27 cellular contexts compared by ENCODE assay signal in genomic region chr14:73663548-73664212, GRCh38. TPM values are rescaled to one million over a fixed set of nuclear protein-coding genes. Genes with fewer than 3 reads are reported as not detected.
DNase-seq lines count a peak whose midpoint lies in the region; ATAC-seq and TF ChIP-seq lines count a peak whose summit lies in the region.
"Had no signal": no experiment of that assay in that cellular context is flagged by ENCODE, and none has a peak within 500 bp of the region (broad histone marks: within the 10 kb centered on the region; RNA-seq: fewer than 3 reads in every experiment).

No MANE protein-coding gene starts in this region.

- no peak overlapping the region for H3K4me3 Mint-ChIP-seq in type B pancreatic cell
- H3K4me3 Mint-ChIP-seq: activated CD4-positive, alpha-beta memory T cell treated with anti-CD3 and anti-CD28 coated beads, Interleukin-2, amount 10 ng/mL, durations not matched to agents 7 days and 5 days; CD8-positive, alpha-beta memory T cell; naive thymus-derived CD4-positive, alpha-beta T cell had no signal

- peaks cover 16% of the 10 kb centered on the region for H3K36me3 Mint-ChIP-seq in type B pancreatic cell

- H3K4me1 Mint-ChIP-seq in type B pancreatic cell (ENCODE audit: unreplicated experiment), result peaks cover 6% of the 10 kb centered on the region
- H3K4me1 Mint-ChIP-seq: activated CD4-positive, alpha-beta memory T cell treated with anti-CD3 and anti-CD28 coated beads, Interleukin-2, amount 10 ng/mL, durations not matched to agents 7 days and 5 days; CD8-positive, alpha-beta memory T cell had no signal

- DNase-seq in NCI-H146 treated with DMSO at 0.1 percent for 48 hours (lab: John Stamatoyannopoulos, UW; ENCODE audit: unreplicated experiment), result peak; percentile 1
- no peak for DNase-seq in NCI-H146 (lab: John Stamatoyannopoulos, UW)
- peak; percentile 55 for DNase-seq in NCI-H226
- DNase-seq in kidney tubule cell (ENCODE audit: low spot score), result peak; percentile 13
- no peak for DNase-seq in type B pancreatic cell (ENCODE audit: extremely low spot score, unreplicated experiment)
- DNase-seq in NCI-H2107 treated with DMSO at 0.1 percent for 48 hours (lab: John Stamatoyannopoulos, UW; ENCODE audit: unreplicated experiment), result no peak
- DNase-seq: activated CD4-positive, alpha-beta memory T cell treated with anti-CD3 and anti-CD28 coated beads, Interleukin-2, amount 10 ng/mL, durations not matched to agents 7 days and 5 days; CD8-positive, alpha-beta memory T cell; DMS53; dorsolateral prefrontal cortex; glutamatergic neuron; H7; kidney glomerular epithelial cell; MM.1S; naive thymus-derived CD4-positive, alpha-beta T cell; NCI-H1694; NCI-H2171 treated with DMSO at 0.1 percent for 48 hours; NCI-H526; stimulated activated CD4-positive, alpha-beta T cell treated with anti-CD3 and anti-CD28 coated beads, Interleukin-2, amount 100 ng/mL, for 24 hours; T-helper 2 cell; upper lobe of right lung had no signal

- H3K9me3 Mint-ChIP-seq in type B pancreatic cell, result peaks cover 4% of the 10 kb centered on the region
- H3K9me3 Mint-ChIP-seq: activated CD4-positive, alpha-beta memory T cell treated with anti-CD3 and anti-CD28 coated beads, Interleukin-2, amount 10 ng/mL, durations not matched to agents 7 days and 5 days; CD8-positive, alpha-beta memory T cell had no signal

- H3K27me3 Mint-ChIP-seq in type B pancreatic cell, result no peaks in the 10 kb centered on the region
- H3K27me3 Mint-ChIP-seq: activated CD4-positive, alpha-beta memory T cell treated with anti-CD3 and anti-CD28 coated beads, Interleukin-2, amount 10 ng/mL, durations not matched to agents 7 days and 5 days; CD8-positive, alpha-beta memory T cell; naive thymus-derived CD4-positive, alpha-beta T cell had no signal

- ATAC-seq in HG02571 (IDR thresholded peaks at IDR 0.05; ENCODE audit: unreplicated experiment) (no peak), HG03097 (IDR thresholded peaks at IDR 0.05; ENCODE audit: low FRiP score, unreplicated experiment) (no peak)
- ATAC-seq: naive thymus-derived CD4-positive, alpha-beta T cell; upper lobe of right lung had no signal

- peak overlapping the region; percentile 3 for H3K27ac Mint-ChIP-seq in type B pancreatic cell
- H3K27ac Mint-ChIP-seq: activated CD4-positive, alpha-beta memory T cell treated with anti-CD3 and anti-CD28 coated beads, Interleukin-2, amount 10 ng/mL, durations not matched to agents 7 days and 5 days had no signal

- no peak for TF ChIP-seq CTCF in type B pancreatic cell (conservative IDR thresholded peaks at IDR 0.05)

RNA-seq across cellular contexts. Expression of gene DNAL1, which starts 18.9 kb away (rescaled TPM):
- total RNA-seq in type B pancreatic cell (ENCODE audit: low replicate concordance), result 7.1 and 20.3 TPM in 2 replicates

RNA-seq across cellular contexts. Expression of gene PNMA1, which starts 50.5 kb away (rescaled TPM):
- total RNA-seq in type B pancreatic cell (ENCODE audit: low replicate concordance), result 35.5 and 64.8 TPM in 2 replicates

RNA-seq across cellular contexts. Expression of gene ACOT6, which starts 51.4 kb away (rescaled TPM):
- not detected in 2 replicates for total RNA-seq in type B pancreatic cell (ENCODE audit: low replicate concordance)
- total RNA-seq: activated CD4-positive, alpha-beta memory T cell treated with anti-CD3 and anti-CD28 coated beads, Interleukin-2, amount 10 ng/mL, durations not matched to agents 7 days and 5 days; CD8-positive, alpha-beta memory T cell; H7; renal cortical epithelial cell; RPMI7951; smooth muscle cell; subcutaneous adipose tissue; upper lobe of right lung had no signal

Comparison
In these comparisons a context has a peak if more than half of its experiments do, and no peak if none do; other contexts are left out.
1. DNase-seq: peak in NCI-H146 treated with DMSO at 0.1 percent for 48 hours (single experiment), NCI-H226 (single experiment) and kidney tubule cell (single experiment); none in NCI-H146 (single experiment), type B pancreatic cell (single experiment) and NCI-H2107 treated with DMSO at 0.1 percent for 48 hours (single experiment).